In the genomic region with DNA sequence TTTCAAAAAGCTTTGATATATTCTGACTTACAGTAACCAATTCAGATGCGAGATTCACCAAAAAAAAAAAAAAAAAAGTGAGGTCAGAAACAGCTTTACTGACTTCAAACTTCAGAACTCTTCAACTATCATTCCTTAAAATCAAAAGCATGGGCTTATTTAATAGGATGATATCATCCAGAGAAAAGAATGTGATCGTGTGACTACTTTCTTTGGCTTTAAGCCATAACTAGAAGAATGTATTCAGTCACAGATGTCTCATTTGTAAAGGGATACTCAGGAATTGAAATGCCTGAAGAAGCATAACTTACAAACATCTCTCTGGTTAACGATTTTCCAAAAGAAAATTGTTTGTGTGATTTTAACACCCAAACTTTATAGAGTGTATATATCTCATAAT, we compare ENCODE assay signal across 14 cellular contexts. TPM values are rescaled to one million over a fixed set of nuclear protein-coding genes. Genes with fewer than 3 reads are reported as not detected.
DNase-seq lines count a peak whose midpoint lies in the region; ATAC-seq, FAIRE-seq and TF ChIP-seq lines count a peak whose summit lies in the region.
"Had no signal": no experiment of that assay in that cellular context is flagged by ENCODE, and none has a peak within 500 bp of the region (broad histone marks: within the 10 kb centered on the region; RNA-seq: fewer than 3 reads in every experiment).

No MANE protein-coding gene starts in this region.

- H2AFZ ChIP-seq in astrocyte (ENCODE audit: low read depth, low read length): no peak overlapping the region

- peak; percentile 70 for FAIRE-seq in astrocyte (lab: Jason Lieb, UNC)

- no peak overlapping the region for H3K4me3 ChIP-seq in AG04450 (ENCODE audit: low read depth, low read length)
- H3K4me3 ChIP-seq in HFF-Myc (replicated peaks; ENCODE audit: low read depth, low read length): no peak overlapping the region
- no peak overlapping the region for H3K4me3 ChIP-seq in astrocyte (ENCODE audit: insufficient read depth, low read depth, low read length)
- H3K4me3 ChIP-seq: MG63 had no signal

- peak overlapping the region; percentile 24 for H3K4me2 ChIP-seq in astrocyte (ENCODE audit: low read length)

- H3K36me3 Mint-ChIP-seq in astrocyte (ENCODE audit: low read depth, unreplicated experiment): no peaks in the 10 kb centered on the region
- no peaks in the 10 kb centered on the region for H3K36me3 Mint-ChIP-seq in T-helper 17 cell (ENCODE audit: low read depth)

- H3K4me1 Mint-ChIP-seq in astrocyte (ENCODE audit: low read depth, unreplicated experiment) (peaks cover 7% of the 10 kb centered on the region), T-helper 17 cell (peaks cover 31% of the 10 kb centered on the region)

- no peak overlapping the region for H3K9ac ChIP-seq in astrocyte (ENCODE audit: low read length)

- H3K79me2 ChIP-seq in astrocyte (ENCODE audit: insufficient read depth, low read length): no peaks in the 10 kb centered on the region

- peaks cover 17% of the 10 kb centered on the region for H3K4me1 ChIP-seq in astrocyte (ENCODE audit: insufficient read depth, low read length)

- no peak for ATAC-seq in T-helper 17 cell
- no peak for ATAC-seq in Right ventricle myocardium inferior

- POLR2A ChIA-PET in AG04450 (lab: Yijun Ruan, JAX): no interaction called here

- H3K4me3 Mint-ChIP-seq in astrocyte (ENCODE audit: unreplicated experiment): no peak overlapping the region
- no peak overlapping the region for H3K4me3 Mint-ChIP-seq in T-helper 17 cell
- H3K4me3 Mint-ChIP-seq: CD4-positive, alpha-beta memory T cell; nephron progenitor cell had no signal

- H3K27ac Mint-ChIP-seq in astrocyte (ENCODE audit: unreplicated experiment): no peak overlapping the region
- H3K27ac Mint-ChIP-seq in T-helper 17 cell: no peak overlapping the region
- H3K27ac Mint-ChIP-seq: nephron progenitor cell had no signal

- TF ChIP-seq CTCF in AG04450 (IDR thresholded peaks at IDR 0.05; ENCODE audit: low read depth, low read length) (no peak), HFF-Myc (IDR thresholded peaks at IDR 0.05; ENCODE audit: low read depth, low read length, missing control alignments) (no peak), astrocyte (IDR thresholded peaks at IDR 0.05; ENCODE audit: insufficient read depth, low read depth, low read length) (no peak)

- DNase-seq in AG04450 (ENCODE audit: low read depth, low spot score): peak; percentile 8
- DNase-seq in HFF-Myc (ENCODE audit: extremely low read depth, low read depth): peak; percentile 46
- peak; percentile 80 for DNase-seq in astrocyte (ENCODE audit: low read depth)
- DNase-seq in iris pigment epithelial cell (ENCODE audit: low read depth): peak; percentile 86
- DNase-seq in SIG-M5 treated with dmso at 0.1 percent for 504 hours (lab: John Stamatoyannopoulos, UW; ENCODE audit: unreplicated experiment): no peak
- no peak for DNase-seq in T-helper 17 cell
- no peak for DNase-seq in NCI-H345 treated with DMSO at 0.1 percent for 48 hours (lab: John Stamatoyannopoulos, UW; ENCODE audit: unreplicated experiment)
- DNase-seq in Right ventricle myocardium inferior (ENCODE audit: missing footprints): no peak
- DNase-seq: CD4-positive, alpha-beta memory T cell; MG63; NCI-H748 treated with DMSO at 0.1 percent for 48 hours; nephron progenitor cell; stimulated activated CD4-positive, alpha-beta T cell treated with anti-CD3 and anti-CD28 coated beads, Interleukin-4, amount 100 ng/mL, for 1 hour; T-helper 2 cell had no signal

- H3K9me3 ChIP-seq in AG04450 (ENCODE audit: control insufficient read depth, insufficient read depth, low read length) (no peaks in the 10 kb centered on the region; the same call in 1 of the 2 replicates), astrocyte (ENCODE audit: insufficient read depth, low read depth, low read length) (no peaks in the 10 kb centered on the region), T-helper 17 cell (ENCODE audit: control insufficient read depth, low read length, poor library complexity, severe bottlenecking) (no peaks in the 10 kb centered on the region)
- H3K9me3 ChIP-seq: MG63 had no signal

- no peaks in the 10 kb centered on the region for H3K36me3 ChIP-seq in astrocyte (ENCODE audit: insufficient read depth, low read length)
- H3K36me3 ChIP-seq: MG63 had no signal

- H3K27ac ChIP-seq in AG04450 (ENCODE audit: low read depth, low read length) (no peak overlapping the region), astrocyte (ENCODE audit: low read depth, low read length) (no peak overlapping the region)

- CTCF ChIA-PET in AG04450 (lab: Charles Lee): no interaction called here

- H4K20me1 ChIP-seq in astrocyte (ENCODE audit: insufficient read depth, low read length): no peaks in the 10 kb centered on the region

- intact Hi-C loops in Right ventricle myocardium inferior (cut with DNase I): no loop called here

- H3K9me3 Mint-ChIP-seq in astrocyte (ENCODE audit: unreplicated experiment): no peaks in the 10 kb centered on the region
- H3K9me3 Mint-ChIP-seq: CD4-positive, alpha-beta memory T cell; nephron progenitor cell had no signal

- H3K27me3 ChIP-seq in AG04450 (ENCODE audit: control insufficient read depth, insufficient read depth, low read length) (no peaks in the 10 kb centered on the region), astrocyte (ENCODE audit: insufficient read depth, low read length) (no peaks in the 10 kb centered on the region)
- H3K27me3 ChIP-seq: MG63 had no signal

- H3K27me3 Mint-ChIP-seq in astrocyte (ENCODE audit: low read depth, unreplicated experiment) (no peaks in the 10 kb centered on the region), T-helper 17 cell (no peaks in the 10 kb centered on the region)
- H3K27me3 Mint-ChIP-seq: CD4-positive, alpha-beta memory T cell had no signal

RNA-seq across cellular contexts. Expression of a gene that starts 11.5 kb away (rescaled TPM):
- 0.38 and 0.69 TPM in 2 replicates for polyA plus RNA-seq in AG04450 (2011; rRNA removed)
- 0.56 and 1.0 TPM in 2 replicates for polyA minus RNA-seq in AG04450 (2011; rRNA and poly(A)+ RNA removed)
- total RNA-seq in astrocyte (2.2 and 2.7 TPM in 2 replicates), T-helper 17 cell (10 to 100 TPM; 20.3 to 21.7 TPM), Right ventricle myocardium inferior (5.0 TPM)

Comparison
In these comparisons a context has a peak if more than half of its experiments do, and no peak if none do; other contexts are left out.
1. DNase-seq: peak in AG04450 (single experiment), HFF-Myc (single experiment), astrocyte (single experiment) and iris pigment epithelial cell (single experiment); none in SIG-M5 treated with dmso at 0.1 percent for 504 hours (single experiment), T-helper 17 cell (0 of 3), NCI-H345 treated with DMSO at 0.1 percent for 48 hours (single experiment) and Right ventricle myocardium inferior (single experiment).